In the genomic region with DNA sequence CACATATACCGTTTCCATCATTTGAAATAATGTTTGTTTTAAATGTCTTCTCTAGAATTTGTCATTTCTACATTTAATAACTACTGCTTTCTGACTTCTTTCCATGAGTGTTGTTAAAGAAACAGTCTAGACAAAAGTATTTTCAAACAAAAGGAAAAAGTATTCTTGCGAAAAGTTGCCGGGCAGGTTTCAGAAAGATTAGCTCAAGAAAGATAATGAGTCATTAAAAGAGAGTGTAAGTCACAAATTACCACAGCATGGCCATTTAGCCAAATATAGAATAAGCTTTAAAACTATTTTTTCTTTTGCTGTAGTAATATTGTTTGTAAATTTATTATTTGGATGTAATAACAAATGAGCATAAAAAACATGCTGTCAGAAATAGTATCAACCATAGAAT, we compare ENCODE assay signal across 23 cellular contexts.
"Had no signal": no experiment of that assay in that cellular context is flagged by ENCODE, and none has a peak within 500 bp of the region (broad histone marks: within the 10 kb centered on the region; RNA-seq: fewer than 3 reads in every experiment).

No MANE protein-coding gene starts in this region.

- H3K79me2 ChIP-seq: hepatocyte had no signal

- H3K9me3 ChIP-seq: ovary, sigmoid colon, thoracic aorta, upper lobe of right lung, uterus had no signal

- H3K27ac ChIP-seq: coronary artery, gastroesophageal sphincter, heart left ventricle, hepatocyte, lower lobe of right lung, ovary, psoas muscle, sigmoid colon, spleen, thoracic aorta, tibial nerve, upper lobe of right lung, uterus had no signal

- H3K36me3 ChIP-seq: gastroesophageal sphincter, heart left ventricle, lower lobe of right lung, ovary, sigmoid colon, spleen, thoracic aorta, tibial nerve, upper lobe of right lung, uterus had no signal

- H3K4me1 ChIP-seq: gastroesophageal sphincter, heart left ventricle, lower lobe of right lung, psoas muscle, sigmoid colon, spleen, tibial nerve, upper lobe of right lung, uterus had no signal

- H3K27me3 Mint-ChIP-seq: memory B cell; stimulated activated naive B cell treated with anti-CD40 and anti-IgM and Interleukin-4, amounts not matched to agents 10 μg/mL and 1 μg/mL and 100 μg/mL, for 72 hours; stimulated activated naive CD8-positive, alpha-beta T cell treated with anti-CD3 and anti-CD28 coated beads, Interleukin-15, Interleukin-2, amounts not matched to agents 100 ng/mL and 50 ng/mL, for 24 hours had no signal

- H3K4me1 Mint-ChIP-seq: memory B cell; natural killer cell; stimulated activated naive B cell treated with anti-CD40 and anti-IgM and Interleukin-4, amounts not matched to agents 10 μg/mL and 1 μg/mL and 100 μg/mL, for 72 hours had no signal

- ATAC-seq: gastroesophageal sphincter; heart left ventricle; left ventricle myocardium superior; lower lobe of right lung; natural killer cell; psoas muscle; right cardiac atrium; stimulated activated naive B cell treated with anti-CD40 and anti-IgM and Interleukin-4, amounts not matched to agents 10 μg/mL and 1 μg/mL and 100 μg/mL, for 72 hours; upper lobe of right lung had no signal

- H3K4me2 ChIP-seq: hepatocyte had no signal

- H3K27me3 ChIP-seq: gastroesophageal sphincter, heart left ventricle, hepatocyte, ovary, sigmoid colon, spleen, tibial nerve, upper lobe of right lung, uterus had no signal

- H3K4me3 ChIP-seq: coronary artery, gastroesophageal sphincter, heart left ventricle, hepatocyte, lower lobe of right lung, ovary, psoas muscle, sigmoid colon, spleen, thoracic aorta, tibial nerve, upper lobe of right lung, uterus had no signal

- H2AFZ ChIP-seq: hepatocyte had no signal

- H3K27ac Mint-ChIP-seq: memory B cell; natural killer cell; stimulated activated naive B cell treated with anti-CD40 and anti-IgM and Interleukin-4, amounts not matched to agents 10 μg/mL and 1 μg/mL and 100 μg/mL, for 72 hours; stimulated activated naive CD8-positive, alpha-beta T cell treated with anti-CD3 and anti-CD28 coated beads, Interleukin-15, Interleukin-2, amounts not matched to agents 100 ng/mL and 50 ng/mL, for 24 hours had no signal

- DNase-seq: dermis blood vessel endothelial cell; effector memory CD4-positive, alpha-beta T cell; heart left ventricle; left ventricle myocardium superior; lower lobe of right lung; natural killer cell; occipital lobe; ovary; posterior cingulate gyrus; psoas muscle; right cardiac atrium; sigmoid colon; spleen; stimulated activated naive B cell treated with anti-CD40 and anti-IgM and Interleukin-4, amounts not matched to agents 10 μg/mL and 1 μg/mL and 100 μg/mL, for 72 hours; upper lobe of right lung; uterus had no signal

- H3K36me3 Mint-ChIP-seq: memory B cell; natural killer cell; stimulated activated naive B cell treated with anti-CD40 and anti-IgM and Interleukin-4, amounts not matched to agents 10 μg/mL and 1 μg/mL and 100 μg/mL, for 72 hours had no signal

- H3K4me3 Mint-ChIP-seq: memory B cell; natural killer cell; stimulated activated naive B cell treated with anti-CD40 and anti-IgM and Interleukin-4, amounts not matched to agents 10 μg/mL and 1 μg/mL and 100 μg/mL, for 72 hours; stimulated activated naive CD8-positive, alpha-beta T cell treated with anti-CD3 and anti-CD28 coated beads, Interleukin-15, Interleukin-2, amounts not matched to agents 100 ng/mL and 50 ng/mL, for 24 hours had no signal
